Comparison of ENCODE assay signal across 1 cellular context in genomic region chr20:37378785-37379598, GRCh38.
TF ChIP-seq lines count a peak whose summit lies in the region.

No MANE protein-coding gene starts in this region.

TF ChIP-seq in HepG2, 621 proteins besides CTCF, POLR2A, EP300 and RAD21 (continued from another document and continues in another):
- TF ChIP-seq TBX2 (CRISPR knock-in tag; IDR thresholded peaks at IDR 0.05; ENCODE audit: borderline replicate concordance) (no peak), EZH2 (conservative IDR thresholded peaks at IDR 0.05; ENCODE audit: low read depth, low read length) (no peak), KDM2A (CRISPR knock-in tag; IDR thresholded peaks at IDR 0.05; ENCODE audit: borderline replicate concordance, low read depth) (peak; percentile 29; the same call in 1 of the 2 replicates), KLF12 (CRISPR knock-in tag; IDR thresholded peaks at IDR 0.05; ENCODE audit: borderline replicate concordance) (no peak), RBM22 (optimal IDR thresholded peaks at IDR 0.05; ENCODE audit: low read length) (peak; percentile 53), FUBP1 (CRISPR knock-in tag; IDR thresholded peaks at IDR 0.05; ENCODE audit: borderline replicate concordance) (no peak), HBP1 (CRISPR knock-in tag; IDR thresholded peaks at IDR 0.05; ENCODE audit: low read depth) (no peak), STAG1 (CRISPR knock-in tag; IDR thresholded peaks at IDR 0.05) (no peak), MLXIP (CRISPR knock-in tag; IDR thresholded peaks at IDR 0.05; ENCODE audit: borderline replicate concordance) (no peak), ZNF431 (CRISPR knock-in tag; IDR thresholded peaks at IDR 0.05; ENCODE audit: borderline replicate concordance, low read depth) (no peak), ZNF879 (CRISPR knock-in tag; IDR thresholded peaks at IDR 0.05) (no peak), MEF2D (CRISPR knock-in tag; IDR thresholded peaks at IDR 0.05) (no peak), RARG (CRISPR knock-in tag; IDR thresholded peaks at IDR 0.05; ENCODE audit: low read depth) (no peak), CBFB (CRISPR knock-in tag; IDR thresholded peaks at IDR 0.05) (0 out of 2 replicates have a peak, but pooled peaks have one; percentile 9), MYPOP (CRISPR knock-in tag; IDR thresholded peaks at IDR 0.05) (no peak), CBX5 (CRISPR knock-in tag; IDR thresholded peaks at IDR 0.05; ENCODE audit: borderline replicate concordance) (0 out of 2 replicates have a peak, but pooled peaks have one; percentile 23), PCBP1 (IDR thresholded peaks at IDR 0.05; ENCODE audit: borderline replicate concordance, low read depth, low read length) (no peak), THYN1 (CRISPR knock-in tag; IDR thresholded peaks at IDR 0.05; ENCODE audit: borderline replicate concordance, low read depth) (no peak), ZNF709 (CRISPR knock-in tag; IDR thresholded peaks at IDR 0.05) (no peak), SNAPC5 (CRISPR knock-in tag; IDR thresholded peaks at IDR 0.05; ENCODE audit: borderline replicate concordance) (no peak), MTA1 (CRISPR knock-in tag; IDR thresholded peaks at IDR 0.05; ENCODE audit: borderline replicate concordance) (peak; percentile 43; the same call in 1 of the 2 replicates), ZNF780A (CRISPR knock-in tag; IDR thresholded peaks at IDR 0.05) (no peak), ATF1 (CRISPR knock-in tag; IDR thresholded peaks at IDR 0.05) (no peak), ZSCAN5A (CRISPR knock-in tag; IDR thresholded peaks at IDR 0.05; ENCODE audit: borderline replicate concordance) (no peak), ZNF274 (CRISPR knock-in tag; IDR thresholded peaks at IDR 0.05) (no peak), ZSCAN30 (CRISPR knock-in tag; IDR thresholded peaks at IDR 0.05) (no peak), FOSL2 (CRISPR knock-in tag; IDR thresholded peaks at IDR 0.05) (peak; percentile 60), ERF (CRISPR knock-in tag; IDR thresholded peaks at IDR 0.05) (no peak), BORCS8-MEF2B (CRISPR knock-in tag; IDR thresholded peaks at IDR 0.05) (no peak), ZNF430 (CRISPR knock-in tag; IDR thresholded peaks at IDR 0.05) (no peak), ZBTB38 (CRISPR knock-in tag; IDR thresholded peaks at IDR 0.05) (peak; percentile 77), ZHX1 (CRISPR knock-in tag; IDR thresholded peaks at IDR 0.05; ENCODE audit: low read depth) (no peak), ARID2 (CRISPR knock-in tag; IDR thresholded peaks at IDR 0.05; ENCODE audit: borderline replicate concordance) (no peak), ZBTB34 (CRISPR knock-in tag; IDR thresholded peaks at IDR 0.05) (no peak), HMGXB3 (CRISPR knock-in tag; IDR thresholded peaks at IDR 0.05; ENCODE audit: borderline replicate concordance) (no peak), MTA3 (CRISPR knock-in tag; IDR thresholded peaks at IDR 0.05) (no peak), TBX3 (IDR thresholded peaks at IDR 0.05; ENCODE audit: borderline replicate concordance) (no peak), ZNF766 (CRISPR knock-in tag; IDR thresholded peaks at IDR 0.05; ENCODE audit: borderline replicate concordance) (no peak), ZNF691 (CRISPR knock-in tag; IDR thresholded peaks at IDR 0.05; ENCODE audit: borderline replicate concordance, low read depth) (no peak), HNRNPL (IDR thresholded peaks at IDR 0.05; ENCODE audit: low read depth, low read length) (no peak), CREM (IDR thresholded peaks at IDR 0.05) (no peak), CREM (CRISPR knock-in tag; IDR thresholded peaks at IDR 0.05) (no peak), HNF4A (CRISPR knock-in tag; IDR thresholded peaks at IDR 0.05) (no peak), THRA (CRISPR knock-in tag; IDR thresholded peaks at IDR 0.05; ENCODE audit: borderline replicate concordance) (no peak), NCOA1 (CRISPR knock-in tag; IDR thresholded peaks at IDR 0.05) (no peak)
